17 cellular contexts compared by ENCODE assay signal in the genomic region with DNA sequence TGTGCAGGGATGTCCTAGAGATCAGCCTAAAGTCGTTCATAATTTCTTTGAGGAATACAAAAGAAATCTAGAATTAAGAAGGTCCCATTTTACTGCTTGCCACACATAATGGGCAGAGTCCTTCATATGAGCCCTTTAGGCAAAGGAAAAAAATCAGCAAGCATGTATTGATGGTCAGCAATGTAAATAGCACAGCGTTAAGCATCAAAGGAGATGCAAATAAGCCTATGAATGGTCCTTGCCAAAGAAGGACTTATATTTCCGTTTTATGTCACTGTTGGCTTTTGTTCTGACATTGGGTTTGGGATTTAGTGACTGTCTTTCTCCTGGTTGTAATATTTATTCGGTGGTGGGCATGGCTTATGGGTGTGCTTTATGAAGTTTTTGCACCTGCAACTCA.
DNase-seq lines count a peak whose midpoint lies in the region; ATAC-seq and TF ChIP-seq lines count a peak whose summit lies in the region.
"Had no signal": no experiment of that assay in that cellular context is flagged by ENCODE, and none has a peak within 500 bp of the region (broad histone marks: within the 10 kb centered on the region; RNA-seq: fewer than 3 reads in every experiment).

No MANE protein-coding gene starts in this region.

- H3F3A ChIP-seq in GM23338 (replicated peaks; ENCODE audit: low read depth) = no peaks in the 10 kb centered on the region

- no peak for ATAC-seq in GM23338
- no peak for ATAC-seq in T-helper 17 cell
- no peak for ATAC-seq in HG03460 (IDR thresholded peaks at IDR 0.05; ENCODE audit: unreplicated experiment)

- no peaks in the 10 kb centered on the region for H3K79me2 ChIP-seq in GM23338 (replicated peaks; ENCODE audit: insufficient read depth)

- no peak for TF ChIP-seq CTCF in GM23338 (conservative IDR thresholded peaks at IDR 0.05; ENCODE audit: low read depth in 2 of 2)

- peaks cover 23% of the 10 kb centered on the region for H3K4me1 ChIP-seq in GM23338 (ENCODE audit: insufficient read depth)
- H3K4me1 ChIP-seq: HAP-1 had no signal

- H3K27ac Mint-ChIP-seq in activated naive CD8-positive, alpha-beta T cell = peak overlapping the region; percentile 66
- no peak overlapping the region for H3K27ac Mint-ChIP-seq in activated naive CD8-positive, alpha-beta T cell treated with anti-CD3 and anti-CD28 coated beads for 36 hours
- no peak overlapping the region for H3K27ac Mint-ChIP-seq in GM23338
- peak overlapping the region; percentile 98 for H3K27ac Mint-ChIP-seq in T-helper 17 cell

- H3K27ac ChIP-seq in GM23338 (ENCODE audit: low read depth) = no peak overlapping the region
- H3K27ac ChIP-seq: BLaER1 treated with 17β-estradiol and CSF1 and Interleukin-3, amounts not matched to agents 10 nM and 100 nM had no signal

- DNase-seq in activated naive CD8-positive, alpha-beta T cell treated with anti-CD3 and anti-CD28 coated beads for 36 hours = no peak
- no peak for DNase-seq in GM23338 (ENCODE audit: low spot score)
- DNase-seq in T-helper 17 cell = no peak
- DNase-seq in DMS153 treated with DMSO at 0.1 percent for 48 hours (lab: John Stamatoyannopoulos, UW; ENCODE audit: unreplicated experiment) = no peak
- no peak for DNase-seq in stimulated activated CD4-positive, alpha-beta T cell treated with anti-CD3 and anti-CD28 coated beads, Interleukin-15, amount 100 ng/mL, for 24 hours
- DNase-seq: DMS 273 treated with DMSO at 0.1 percent for 48 hours; Karpas-422; NCI-H1436; NCI-H2029; NK-92 treated with Interleukin-12 subunit alpha and Interleukin-12 subunit beta, amount 100 ng/mL, for 24 hours; Right ventricle myocardium superior; SK-N-SH had no signal

- H3K4me2 ChIP-seq in GM23338 = peak overlapping the region; percentile 15; the same call in 1 of the 2 replicates
- H3K4me2 ChIP-seq: BLaER1 treated with 17β-estradiol and CSF1 and Interleukin-3, amounts not matched to agents 10 nM and 100 nM; SK-N-SH had no signal

- H3K4me1 Mint-ChIP-seq in activated naive CD8-positive, alpha-beta T cell (ENCODE audit: low read depth) = peaks cover 66% of the 10 kb centered on the region
- peaks cover 34% of the 10 kb centered on the region for H3K4me1 Mint-ChIP-seq in activated naive CD8-positive, alpha-beta T cell treated with anti-CD3 and anti-CD28 coated beads for 36 hours
- H3K4me1 Mint-ChIP-seq in GM23338 (peaks cover 21% of the 10 kb centered on the region), T-helper 17 cell (peaks cover 32% of the 10 kb centered on the region)

- H3K27me3 ChIP-seq in GM23338 (ENCODE audit: insufficient read depth) = no peaks in the 10 kb centered on the region
- H3K27me3 ChIP-seq: BLaER1 treated with 17β-estradiol and CSF1 and Interleukin-3, amounts not matched to agents 10 nM and 100 nM had no signal

- no peaks in the 10 kb centered on the region for H4K20me1 ChIP-seq in GM23338 (replicated peaks; ENCODE audit: insufficient read depth)

- no peaks in the 10 kb centered on the region for H3K36me3 ChIP-seq in GM23338 (ENCODE audit: insufficient read depth)
- H3K36me3 ChIP-seq: HAP-1 had no signal

- no peaks in the 10 kb centered on the region for H3K27me3 Mint-ChIP-seq in activated naive CD8-positive, alpha-beta T cell
- H3K27me3 Mint-ChIP-seq in activated naive CD8-positive, alpha-beta T cell treated with anti-CD3 and anti-CD28 coated beads for 36 hours = no peaks in the 10 kb centered on the region
- H3K27me3 Mint-ChIP-seq in GM23338 (ENCODE audit: insufficient read depth, low read depth, poor library complexity) (no peaks in the 10 kb centered on the region), T-helper 17 cell (no peaks in the 10 kb centered on the region)
- H3K27me3 Mint-ChIP-seq: IgD-negative memory B cell had no signal

- peaks cover 30% of the 10 kb centered on the region for H3K9me2 ChIP-seq in GM23338 (ENCODE audit: insufficient read depth)
- H3K9me2 ChIP-seq: SK-N-SH had no signal

- H2AFZ ChIP-seq in GM23338 = no peak overlapping the region

- no peak overlapping the region for H3K4me3 Mint-ChIP-seq in activated naive CD8-positive, alpha-beta T cell
- H3K4me3 Mint-ChIP-seq in activated naive CD8-positive, alpha-beta T cell treated with anti-CD3 and anti-CD28 coated beads for 36 hours = no peak overlapping the region
- H3K4me3 Mint-ChIP-seq in GM23338 (no peak overlapping the region), T-helper 17 cell (peak overlapping the region; percentile 15)
- H3K4me3 Mint-ChIP-seq: IgD-negative memory B cell had no signal

- H3K4me3 ChIP-seq in GM23338 = no peak overlapping the region
- H3K4me3 ChIP-seq: BLaER1 treated with 17β-estradiol and CSF1 and Interleukin-3, amounts not matched to agents 10 nM and 100 nM; HAP-1 had no signal

- no peaks in the 10 kb centered on the region for H3K9me3 ChIP-seq in T-helper 17 cell (ENCODE audit: control insufficient read depth, low read length, poor library complexity, severe bottlenecking)
- H3K9me3 ChIP-seq: HAP-1, SK-N-SH had no signal

- H3K36me3 Mint-ChIP-seq in activated naive CD8-positive, alpha-beta T cell = peaks cover 77% of the 10 kb centered on the region
- peaks cover 98% of the 10 kb centered on the region for H3K36me3 Mint-ChIP-seq in activated naive CD8-positive, alpha-beta T cell treated with anti-CD3 and anti-CD28 coated beads for 36 hours
- no peaks in the 10 kb centered on the region for H3K36me3 Mint-ChIP-seq in GM23338 (ENCODE audit: low read depth)
- peaks cover 21% of the 10 kb centered on the region for H3K36me3 Mint-ChIP-seq in T-helper 17 cell (ENCODE audit: low read depth)

- peaks cover 4% of the 10 kb centered on the region for H3K9me3 Mint-ChIP-seq in activated naive CD8-positive, alpha-beta T cell (ENCODE audit: low read depth)
- peaks cover 24% of the 10 kb centered on the region for H3K9me3 Mint-ChIP-seq in activated naive CD8-positive, alpha-beta T cell treated with anti-CD3 and anti-CD28 coated beads for 36 hours
- peaks cover 4% of the 10 kb centered on the region; the same call in 2 of the 3 replicates for H3K9me3 Mint-ChIP-seq in GM23338

TF ChIP-seq in GM23338, 12 proteins besides CTCF, POLR2A, EP300 and RAD21 (continues in another document):
- TF ChIP-seq, protein P1, sequence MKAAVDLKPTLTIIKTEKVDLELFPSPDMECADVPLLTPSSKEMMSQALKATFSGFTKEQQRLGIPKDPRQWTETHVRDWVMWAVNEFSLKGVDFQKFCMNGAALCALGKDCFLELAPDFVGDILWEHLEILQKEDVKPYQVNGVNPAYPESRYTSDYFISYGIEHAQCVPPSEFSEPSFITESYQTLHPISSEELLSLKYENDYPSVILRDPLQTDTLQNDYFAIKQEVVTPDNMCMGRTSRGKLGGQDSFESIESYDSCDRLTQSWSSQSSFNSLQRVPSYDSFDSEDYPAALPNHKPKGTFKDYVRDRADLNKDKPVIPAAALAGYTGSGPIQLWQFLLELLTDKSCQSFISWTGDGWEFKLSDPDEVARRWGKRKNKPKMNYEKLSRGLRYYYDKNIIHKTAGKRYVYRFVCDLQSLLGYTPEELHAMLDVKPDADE (IDR thresholded peaks at IDR 0.05) = no peak
- no peak for TF ChIP-seq EZH2 (IDR thresholded peaks at IDR 0.05; ENCODE audit: low read depth, unreplicated experiment)
- TF ChIP-seq JUNB (IDR thresholded peaks at IDR 0.05; ENCODE audit: unreplicated experiment) = no peak
- TF ChIP-seq REST (IDR thresholded peaks at IDR 0.05; ENCODE audit: unreplicated experiment) = no peak
- no peak for TF ChIP-seq POLR2AphosphoS5 (IDR thresholded peaks at IDR 0.05; ENCODE audit: low read depth)
- TF ChIP-seq ZNF114 (CRISPR knock-in tag; IDR thresholded peaks at IDR 0.05) = no peak
- no peak for TF ChIP-seq NANOG (IDR thresholded peaks at IDR 0.05; ENCODE audit: borderline replicate concordance)
- no peak for TF ChIP-seq EZH2phosphoT487 (IDR thresholded peaks at IDR 0.05; ENCODE audit: unreplicated experiment)
- TF ChIP-seq STAT1 (IDR thresholded peaks at IDR 0.05; ENCODE audit: unreplicated experiment) = no peak

Comparison
In these comparisons a context has a peak if more than half of its experiments do, and no peak if none do; other contexts are left out.
1. H3K27ac Mint-ChIP-seq: peak in activated naive CD8-positive, alpha-beta T cell (single experiment) and T-helper 17 cell (single experiment); none in activated naive CD8-positive, alpha-beta T cell treated with anti-CD3 and anti-CD28 coated beads for 36 hours (single experiment) and GM23338 (single experiment).